ENCODE assay signal across 22 cellular contexts in the genomic region with DNA sequence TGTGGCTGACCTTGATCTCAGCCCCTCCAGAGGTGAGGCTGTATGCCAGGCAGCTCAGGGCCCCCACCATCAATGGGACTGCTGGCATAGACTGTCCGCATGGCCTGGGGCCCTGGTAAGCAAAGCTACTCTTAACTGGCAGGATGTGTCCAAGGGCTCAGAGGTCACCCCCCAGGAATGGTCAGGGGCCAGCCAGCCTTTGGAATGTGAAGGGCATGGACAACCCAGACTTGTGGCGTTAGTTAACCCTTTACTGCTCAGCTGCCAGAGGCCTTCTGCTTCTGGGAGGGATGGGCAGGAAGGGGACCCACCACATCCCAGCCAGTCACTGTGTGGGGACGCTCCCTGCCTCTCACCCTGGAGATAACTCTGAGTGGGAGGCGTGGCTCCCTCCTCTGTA.
"Had no signal": no experiment of that assay in that cellular context is flagged by ENCODE, and none has a peak within 500 bp of the region (broad histone marks: within the 10 kb centered on the region; RNA-seq: fewer than 3 reads in every experiment).

No MANE protein-coding gene starts in this region.

- H3K4me3 Mint-ChIP-seq: natural killer cell; stimulated activated effector memory CD8-positive, alpha-beta T cell treated with anti-CD3 and anti-CD28 coated beads, Interleukin-12 subunit alpha, Interleukin-12 subunit beta, amount 100 ng/mL, for 72 hours had no signal

- ATAC-seq: esophagus mucosa; gastrocnemius medialis; lower lobe of right lung; natural killer cell; stimulated activated effector memory CD8-positive, alpha-beta T cell treated with anti-CD3 and anti-CD28 coated beads, Interleukin-12 subunit alpha, Interleukin-12 subunit beta, amount 100 ng/mL, for 72 hours had no signal

- H3K9me3 ChIP-seq: gastrocnemius medialis, heart left ventricle, left ventricle myocardium inferior, lower lobe of right lung, neutrophil, pancreas, stomach, thyroid gland, vagina had no signal

- H3K4me1 ChIP-seq: gastrocnemius medialis, lower lobe of right lung, pancreas, thyroid gland, vagina had no signal

- H3K9me3 Mint-ChIP-seq: natural killer cell; stimulated activated effector memory CD8-positive, alpha-beta T cell treated with anti-CD3 and anti-CD28 coated beads, Interleukin-12 subunit alpha, Interleukin-12 subunit beta, amount 100 ng/mL, for 72 hours had no signal

- H3K27ac Mint-ChIP-seq: natural killer cell; stimulated activated effector memory CD8-positive, alpha-beta T cell treated with anti-CD3 and anti-CD28 coated beads, Interleukin-12 subunit alpha, Interleukin-12 subunit beta, amount 100 ng/mL, for 72 hours had no signal

- H3K27me3 ChIP-seq: hepatocyte, pancreas, thyroid gland, vagina had no signal

- H3K36me3 ChIP-seq: gastrocnemius medialis, heart left ventricle, left ventricle myocardium inferior, lower lobe of right lung, neutrophil, pancreas, stomach, thyroid gland, vagina had no signal

- H3K27ac ChIP-seq: epithelial cell of prostate, gastrocnemius medialis, heart left ventricle, hepatocyte, left ventricle myocardium inferior, lower lobe of right lung, neutrophil, pancreas, stomach, thyroid gland, vagina had no signal

- DNase-seq: effector CD4-positive, alpha-beta T cell; gastrocnemius medialis; heart left ventricle; kidney; left ventricle myocardium inferior; lower lobe of right lung; natural killer cell; stimulated activated CD4-positive, alpha-beta T cell treated with anti-CD3 and anti-CD28 coated beads, Interleukin-2, amount 100 ng/mL, for 24 hours; stimulated activated CD4-positive, alpha-beta T cell treated with anti-CD3 and anti-CD28 coated beads, Interleukin-4, amount 100 ng/mL, for 24 hours; stimulated activated naive CD4-positive, alpha-beta T cell treated with Interleukin-2 at 50 U/mL for 16 hours; stomach; thyroid gland; trophoblast cell had no signal

- H3K36me3 Mint-ChIP-seq: natural killer cell; stimulated activated effector memory CD8-positive, alpha-beta T cell treated with anti-CD3 and anti-CD28 coated beads, Interleukin-12 subunit alpha, Interleukin-12 subunit beta, amount 100 ng/mL, for 72 hours had no signal

- H3K4me3 ChIP-seq: dorsolateral prefrontal cortex, gastrocnemius medialis, heart left ventricle, hepatocyte, left ventricle myocardium inferior, lower lobe of right lung, pancreas, smooth muscle cell, stomach, thyroid gland, vagina had no signal
